In genomic region chrX:133190877-133191738, GRCh38 we compare ENCODE assay signal across 19 cellular contexts. TPM values are rescaled to one million over a fixed set of nuclear protein-coding genes. Genes with fewer than 3 reads are reported as not detected.
A peak's percentile ranks its signal among the peaks of the same experiment; 100 is the strongest.
DNase-seq lines count a peak whose midpoint lies in the region; ATAC-seq, FAIRE-seq and TF ChIP-seq lines count a peak whose summit lies in the region.
"Had no signal": no experiment of that assay in that cellular context is flagged by ENCODE, and none has a peak within 500 bp of the region (broad histone marks: within the 10 kb centered on the region; RNA-seq: fewer than 3 reads in every experiment).

No MANE protein-coding gene starts in this region.

- intact Hi-C loops in pancreas (cut with DNase I): no loop called here

- no peak overlapping the region for H3K27ac ChIP-seq in pancreas
- no peak overlapping the region for H3K27ac ChIP-seq in GM23248
- H3K27ac ChIP-seq: RWPE1, SJSA1 had no signal

- H2AFZ ChIP-seq in GM23248: no peak overlapping the region

- ATAC-seq in pancreas (no peak), HG03565 (IDR thresholded peaks at IDR 0.05; ENCODE audit: unreplicated experiment) (no peak)

- no peaks in the 10 kb centered on the region for H3K79me2 ChIP-seq in GM23248 (ENCODE audit: insufficient read depth)

- no peak overlapping the region for H3K9ac ChIP-seq in GM23248

- H3K27me3 ChIP-seq in pancreas: peaks cover 0 to 6% (median 0%) of the 10 kb centered on the region in 4 donors
- H3K27me3 ChIP-seq in GM23248 (replicated peaks; ENCODE audit: insufficient read depth): no peaks in the 10 kb centered on the region
- H3K27me3 ChIP-seq: MG63, SJSA1 had no signal

- H4K20me1 ChIP-seq in GM23248 (ENCODE audit: insufficient read depth): no peaks in the 10 kb centered on the region

- no peak for FAIRE-seq in pancreas (lab: Jason Lieb, UNC)

- DNase-seq in NCI-H2171 treated with DMSO at 0.1 percent for 48 hours (lab: John Stamatoyannopoulos, UW) (peak; percentile 7), NCI-H2171 (lab: John Stamatoyannopoulos, UW) (no peak), RPMI8226 (peak; percentile 14), iPS-NIHi7 (ENCODE audit: extremely low spot score) (peak; percentile 31), pancreas (no peak), GM23248 (no peak)
- no peak for DNase-seq in activated naive CD4-positive, alpha-beta T cell treated with anti-CD3 and anti-CD28 coated beads, Interleukin-2, amount 50 U/mL, for 16 hours
- DNase-seq: Calu3; CD4-positive, alpha-beta memory T cell; DMS53; HFFc6; MG63; NCI-H1092 treated with DMSO at 0.1 percent for 48 hours; NCI-H526 had no signal

- H3F3A ChIP-seq in GM23248 (ENCODE audit: insufficient read depth): no peaks in the 10 kb centered on the region

- no peaks in the 10 kb centered on the region for H3K4me1 ChIP-seq in pancreas
- no peaks in the 10 kb centered on the region for H3K4me1 ChIP-seq in GM23248 (ENCODE audit: insufficient read depth)
- H3K4me1 ChIP-seq: SJSA1 had no signal

- H3K9me3 ChIP-seq in pancreas (no peaks in the 10 kb centered on the region), GM23248 (ENCODE audit: low read depth) (no peaks in the 10 kb centered on the region)
- H3K9me3 ChIP-seq: MG63, SJSA1 had no signal

- no peaks in the 10 kb centered on the region for H3K9me2 ChIP-seq in GM23248 (ENCODE audit: insufficient read depth)

- H3K4me2 ChIP-seq in GM23248 (ENCODE audit: unreplicated experiment): no peak overlapping the region

- in situ Hi-C loops in GM23248 (cut with MboI): no loop called here

- H3K4me3 ChIP-seq in pancreas (no peak overlapping the region), GM23248 (no peak overlapping the region)
- H3K4me3 ChIP-seq: MG63, SJSA1 had no signal

- H3K36me3 ChIP-seq in pancreas: no peaks in the 10 kb centered on the region
- no peaks in the 10 kb centered on the region for H3K36me3 ChIP-seq in GM23248 (ENCODE audit: low read depth)
- H3K36me3 ChIP-seq: MG63, SJSA1 had no signal

- no peak for TF ChIP-seq CTCF in pancreas (IDR thresholded peaks at IDR 0.05)

- WGBS in pancreas, 2 donors: 70 to 78% methylated on average over 10 of the region's 10 CpGs
- WGBS in GM23248 (ENCODE audit: low coverage in 1 of 2, low lambda C conversion rate in 2 of 2, missing lambda C conversion rate in 2 of 2), 2 experiments: 42 to 54% methylated on average over 7 to 10 of the region's 10 CpGs

RNA-seq across cellular contexts. Expression of gene TFDP3, which starts 27.0 kb away (rescaled TPM):
- total RNA-seq in pancreas: not detected
- polyA plus RNA-seq in pancreas (not detected), GM23248 (2016; fragmentation: Nextera tagmentation; extraction: Ambion mirVana) (not detected in 2 replicates)
- total RNA-seq in GM23248 (2014; rRNA removed; shearing (Covaris generic)): not detected in 2 replicates
- total RNA-seq: A172; Calu3; CD4-positive, alpha-beta memory T cell; HFFc6; SJSA1 had no signal
- polyA plus RNA-seq: BJ; CD4-positive, alpha-beta memory T cell had no signal

Comparison
In these comparisons a context has a peak if more than half of its experiments do, and no peak if none do; other contexts are left out.
1. DNase-seq: peak in NCI-H2171 treated with DMSO at 0.1 percent for 48 hours (single experiment), RPMI8226 (single experiment) and iPS-NIHi7 (single experiment); none in NCI-H2171 (single experiment), pancreas (0 of 6), activated naive CD4-positive, alpha-beta T cell treated with anti-CD3 and anti-CD28 coated beads, Interleukin-2, amount 50 U/mL, for 16 hours (single experiment) and GM23248 (single experiment).